ENCODE assay signal across 17 cellular contexts in genomic region chr6:45746046-45746445, GRCh38.
DNase-seq lines count a peak whose midpoint lies in the region; ATAC-seq, FAIRE-seq and TF ChIP-seq lines count a peak whose summit lies in the region.
"Had no signal": no experiment of that assay in that cellular context is flagged by ENCODE, and none has a peak within 500 bp of the region (broad histone marks: within the 10 kb centered on the region; RNA-seq: fewer than 3 reads in every experiment).

No MANE protein-coding gene starts in this region.

- H3K4me3 ChIP-seq in RWPE2 (ENCODE audit: severe bottlenecking) (no peak overlapping the region), esophagus muscularis mucosa (no peak overlapping the region)
- H3K4me3 ChIP-seq: PC-9, skin epidermis, thyroid gland had no signal

- H3K27me3 ChIP-seq in RWPE2 (ENCODE audit: insufficient read depth, poor library complexity, severe bottlenecking), result no peaks in the 10 kb centered on the region
- no peaks in the 10 kb centered on the region for H3K27me3 ChIP-seq in esophagus muscularis mucosa
- H3K27me3 ChIP-seq: thyroid gland had no signal

- TF ChIP-seq POLR2A in esophagus muscularis mucosa (IDR thresholded peaks at IDR 0.05; ENCODE audit: low read depth), result no peak

- H3K9me3 ChIP-seq in RWPE2 (ENCODE audit: severe bottlenecking) (no peaks in the 10 kb centered on the region), esophagus muscularis mucosa (peaks cover 0 to 14% (median 13%) of the 10 kb centered on the region in 4 donors)
- H3K9me3 ChIP-seq: thyroid gland had no signal

- 55% methylated on average over 5 of the region's 5 CpGs for WGBS in esophagus muscularis mucosa

- H3K36me3 ChIP-seq in RWPE2 (ENCODE audit: low read depth), result no peaks in the 10 kb centered on the region
- H3K36me3 ChIP-seq in esophagus muscularis mucosa, result no peaks in the 10 kb centered on the region
- H3K36me3 ChIP-seq: thyroid gland had no signal

- H3K27ac ChIP-seq in RWPE2 (ENCODE audit: poor library complexity, severe bottlenecking) (no peak overlapping the region), esophagus muscularis mucosa (replicated peaks in 1 of 4) (no peak overlapping the region)
- H3K27ac ChIP-seq: PC-9, skin epidermis, thyroid gland had no signal

- ATAC-seq in RWPE2 (ENCODE audit: low read depth), result peak; percentile 45; the same call in 2 of the 3 replicates

- FAIRE-seq in urothelium cell line (lab: Jason Lieb, UNC) (no peak), HTR-8/SVneo (lab: Jason Lieb, UNC) (no peak)
- FAIRE-seq: endometrium had no signal

- DNase-seq in NCI-H748 (lab: John Stamatoyannopoulos, UW; ENCODE audit: unreplicated experiment), result peak; percentile 19
- no peak for DNase-seq in NCI-H748 treated with DMSO at 0.1 percent for 48 hours (lab: John Stamatoyannopoulos, UW)
- DNase-seq in RWPE2 (ENCODE audit: low spot score), result no peak
- DNase-seq in esophagus muscularis mucosa (ENCODE audit: extremely low spot score), result peak; percentile 29
- peak; percentile 36 for DNase-seq in urothelium cell line (ENCODE audit: low spot score)
- DNase-seq in activated T-cell treated with anti-CD3 and anti-CD28 coated beads for 4 hours, result no peak
- DNase-seq in HTR-8/SVneo (ENCODE audit: insufficient read length, low spot score), result no peak
- DNase-seq in NCI-H1436 treated with DMSO at 0.1 percent for 48 hours (lab: John Stamatoyannopoulos, UW), result no peak
- DNase-seq: activated CD4-positive, alpha-beta T cell treated with anti-CD3 and anti-CD28 coated beads, Interleukin-2, amount 50 U/mL, for 48 hours; activated T-cell treated with anti-CD3 and anti-CD28 coated beads, Interleukin-2, amount 50 U/mL, for 48 hours; cerebellar nuclear complex; KBM-7; NCI-H1105; PC-9; thyroid gland had no signal

- no peak for TF ChIP-seq EP300 in esophagus muscularis mucosa (IDR thresholded peaks at IDR 0.05)

- intact Hi-C loops in esophagus muscularis mucosa (cut with DNase I), result no loop called here

- TF ChIP-seq CTCF in RWPE2 (IDR thresholded peaks at IDR 0.05; ENCODE audit: poor library complexity, severe bottlenecking) (no peak), esophagus muscularis mucosa (IDR thresholded peaks at IDR 0.05) (no peak)

- H3K4me1 ChIP-seq in RWPE2 (ENCODE audit: insufficient read depth, poor library complexity, severe bottlenecking) (no peaks in the 10 kb centered on the region), esophagus muscularis mucosa (no peaks in the 10 kb centered on the region)
- H3K4me1 ChIP-seq: thyroid gland had no signal

Comparison
In these comparisons a context has a peak if more than half of its experiments do, and no peak if none do; other contexts are left out.
1. DNase-seq: peak in NCI-H748 (single experiment), esophagus muscularis mucosa (single experiment) and urothelium cell line (single experiment); none in NCI-H748 treated with DMSO at 0.1 percent for 48 hours (single experiment), RWPE2 (single experiment), activated T-cell treated with anti-CD3 and anti-CD28 coated beads for 4 hours (single experiment), HTR-8/SVneo (single experiment) and NCI-H1436 treated with DMSO at 0.1 percent for 48 hours (single experiment).